In genomic region chr12:76450690-76451089, GRCh38 we compare ENCODE assay signal across 1 cellular context.
TF ChIP-seq lines count a peak whose summit lies in the region.

No MANE protein-coding gene starts in this region.

TF ChIP-seq in IMR-90, 13 proteins besides CTCF, POLR2A, EP300 and RAD21 (continued from another document):
- TF ChIP-seq NFE2L2 (IDR thresholded peaks at IDR 0.05; ENCODE audit: low read depth, low read length): 0 out of 2 replicates have a peak, but pooled peaks have one; percentile 20
